In genomic region chr4:108763226-108763593, GRCh38 we compare ENCODE assay signal across 11 cellular contexts. TPM values are rescaled to one million over a fixed set of nuclear protein-coding genes. Genes with fewer than 3 reads are reported as not detected.
DNase-seq lines count a peak whose midpoint lies in the region; ATAC-seq, FAIRE-seq and TF ChIP-seq lines count a peak whose summit lies in the region.
"Had no signal": no experiment of that assay in that cellular context is flagged by ENCODE, and none has a peak within 500 bp of the region (broad histone marks: within the 10 kb centered on the region; RNA-seq: fewer than 3 reads in every experiment).

No MANE protein-coding gene starts in this region.

- H4K5ac ChIP-seq in IMR-90 (ENCODE audit: low read depth, low read length) = no peak overlapping the region

- no peaks in the 10 kb centered on the region for H3K79me1 ChIP-seq in IMR-90 (ENCODE audit: low read depth in 1 of 2, low read length in 2 of 2)

- dilution Hi-C loops in IMR-90 (cut with HindIII; ENCODE audit: low sequenced_read_pairs, unreplicated experiment) = no loop called here

- no peak; the same call in 1 of the 2 replicates for ATAC-seq in IMR-90 (ENCODE audit: low read depth)
- no peak for ATAC-seq in stimulated activated memory B cell treated with anti-CD40 and anti-IgM and Interleukin-4, amounts not matched to agents 10 μg/mL and 1 μg/mL and 100 μg/mL, for 72 hours
- no peak for ATAC-seq in GM21423 (IDR thresholded peaks at IDR 0.05; ENCODE audit: unreplicated experiment)

- no peaks in the 10 kb centered on the region for H3K4me1 ChIP-seq in IMR-90 (ENCODE audit: control insufficient read depth, insufficient read depth, low read length)
- no peaks in the 10 kb centered on the region for H3K4me1 ChIP-seq in kidney (ENCODE audit: control insufficient read depth in 1 of 2, insufficient read depth in 1 of 2, low read depth in 1 of 2, low read length in 2 of 2)

- POLR2A ChIA-PET in IMR-90 (lab: Charles Lee; ENCODE audit: unreplicated experiment) = no interaction called here

- no peak overlapping the region for H3K4ac ChIP-seq in IMR-90 (ENCODE audit: low read depth, low read length)

- H3K4me1 Mint-ChIP-seq in brain = peaks cover 14% of the 10 kb centered on the region
- peaks cover 13% of the 10 kb centered on the region for H3K4me1 Mint-ChIP-seq in stimulated activated memory B cell treated with anti-CD40 and anti-IgM and Interleukin-4, amounts not matched to agents 10 μg/mL and 1 μg/mL and 100 μg/mL, for 72 hours

- FAIRE-seq in kidney (lab: Jason Lieb, UNC) = no peak
- FAIRE-seq: endometrium, GM19239 had no signal

- H3K9me1 ChIP-seq in IMR-90 (ENCODE audit: insufficient read depth, low read length) = no peaks in the 10 kb centered on the region

- no peak overlapping the region for H2AK5ac ChIP-seq in IMR-90 (ENCODE audit: low read depth, low read length)

- no peak overlapping the region for H3K9ac ChIP-seq in IMR-90 (ENCODE audit: low read depth, low read length)
- no peak overlapping the region for H3K9ac ChIP-seq in kidney (ENCODE audit: low read length in 2 of 2)

- no peak overlapping the region for H2AK9ac ChIP-seq in IMR-90 (replicated peaks; ENCODE audit: low read depth, low read length, poor library complexity)

- H3K9me3 ChIP-seq in IMR-90 (ENCODE audit: control insufficient read depth, insufficient read depth, low read length) (no peaks in the 10 kb centered on the region), kidney (ENCODE audit: control insufficient read depth in 1 of 2, low read length in 2 of 2) (no peaks in the 10 kb centered on the region)

- intact Hi-C loops in IMR-90 (cut with micrococcal nuclease) = no loop called here
- intact Hi-C loops in kidney (cut with DNase I) = no loop called here

- H3K9me3 Mint-ChIP-seq in brain = peaks cover 0 to 5% (median 2%) of the 10 kb centered on the region in 5 experiments
- H3K9me3 Mint-ChIP-seq in stimulated activated memory B cell treated with anti-CD40 and anti-IgM and Interleukin-4, amounts not matched to agents 10 μg/mL and 1 μg/mL and 100 μg/mL, for 72 hours = no peaks in the 10 kb centered on the region

- no peak for TF ChIP-seq CTCF in IMR-90 (conservative IDR thresholded peaks at IDR 0.05; ENCODE audit: low read depth, low read length)
- no peak for TF ChIP-seq CTCF in brain (conservative IDR thresholded peaks at IDR 0.05)
- no peak for TF ChIP-seq CTCF in kidney (IDR thresholded peaks at IDR 0.05; ENCODE audit: borderline replicate concordance, extremely low read depth, insufficient read depth)

- no peak overlapping the region for H3K14ac ChIP-seq in IMR-90 (replicated peaks; ENCODE audit: low read depth, low read length)

- TF ChIP-seq POLR2A in IMR-90 (IDR thresholded peaks at IDR 0.05; ENCODE audit: low read depth, low read length) = no peak

- in situ Hi-C loops in IMR-90 (cut with MboI; ENCODE audit: low sequenced_read_pairs) = no loop called here

- no peak overlapping the region for H3K56ac ChIP-seq in IMR-90 (ENCODE audit: extremely low read depth, insufficient read depth, low read length)

- H4K20me1 ChIP-seq in IMR-90 (ENCODE audit: insufficient read depth, low read length) = no peaks in the 10 kb centered on the region

- peaks cover 21% of the 10 kb centered on the region for H3K27me3 ChIP-seq in IMR-90 (ENCODE audit: control insufficient read depth, insufficient read depth, low read length)

- H2BK120ac ChIP-seq in IMR-90 (ENCODE audit: low read depth, low read length) = no peak overlapping the region

- H2BK20ac ChIP-seq in IMR-90 (ENCODE audit: low read depth, low read length) = no peak overlapping the region

- no peak overlapping the region for H4K91ac ChIP-seq in IMR-90 (ENCODE audit: insufficient read depth, low read depth, low read length)

- H3K4me3 ChIP-seq in IMR-90 (ENCODE audit: insufficient read depth, low read depth, low read length) (peak overlapping the region; percentile 43), kidney (ENCODE audit: low read length in 2 of 2) (peak overlapping the region; percentile 44 to 71)

- no peak overlapping the region for H4K8ac ChIP-seq in IMR-90 (ENCODE audit: low read depth in 2 of 2, low read length in 2 of 2)

- CTCF ChIA-PET in IMR-90 (lab: Yijun Ruan, JAX) = interaction anchor here (0.6 kb wide), 1 partner anchor 14 kb away, joined by 3 read pairs; no protein-coding TSS in a partner anchor

- no peak overlapping the region for H2BK15ac ChIP-seq in IMR-90 (ENCODE audit: low read depth, low read length)

- no peak overlapping the region for H3K18ac ChIP-seq in IMR-90 (ENCODE audit: low read depth, low read length)

- DNase-seq in IMR-90 (no peak), kidney (no peak), UCSD-AML1 (lab: John Stamatoyannopoulos, UW; ENCODE audit: unreplicated experiment) (no peak), CD1c-positive myeloid dendritic cell (ENCODE audit: extremely low spot score) (no peak)
- DNase-seq in stimulated activated CD4-positive, alpha-beta T cell treated with anti-CD3 and anti-CD28 coated beads, Interleukin-4, amount 100 ng/mL, for 4 hours = no peak

- H3K36me3 ChIP-seq in IMR-90 (ENCODE audit: control insufficient read depth, insufficient read depth, low read length) = no peaks in the 10 kb centered on the region
- H3K36me3 ChIP-seq in kidney (ENCODE audit: control insufficient read depth in 1 of 2, insufficient read depth in 2 of 2, low read length in 2 of 2) = no peaks in the 10 kb centered on the region

- no peak overlapping the region for H2BK5ac ChIP-seq in IMR-90 (ENCODE audit: low read depth, low read length, poor library complexity, severe bottlenecking)

- peak overlapping the region; percentile 78 to 88 (median 85) for H3K4me3 Mint-ChIP-seq in brain
- peak overlapping the region; percentile 64 for H3K4me3 Mint-ChIP-seq in stimulated activated memory B cell treated with anti-CD40 and anti-IgM and Interleukin-4, amounts not matched to agents 10 μg/mL and 1 μg/mL and 100 μg/mL, for 72 hours

- no peak overlapping the region for H3K27ac ChIP-seq in IMR-90 (ENCODE audit: insufficient read depth, low read length)
- H3K27ac ChIP-seq in kidney (ENCODE audit: low read depth in 2 of 2, low read length in 2 of 2) = no peak overlapping the region

- H3K23ac ChIP-seq in IMR-90 (ENCODE audit: low read depth, low read length) = no peak overlapping the region

- H3K27ac Mint-ChIP-seq in brain = peak overlapping the region in 3 of 5 experiments; percentile 8 to 22 (median 10)
- no peak overlapping the region for H3K27ac Mint-ChIP-seq in stimulated activated memory B cell treated with anti-CD40 and anti-IgM and Interleukin-4, amounts not matched to agents 10 μg/mL and 1 μg/mL and 100 μg/mL, for 72 hours

- H3K36me3 Mint-ChIP-seq in brain = no peaks in the 10 kb centered on the region
- no peaks in the 10 kb centered on the region for H3K36me3 Mint-ChIP-seq in stimulated activated memory B cell treated with anti-CD40 and anti-IgM and Interleukin-4, amounts not matched to agents 10 μg/mL and 1 μg/mL and 100 μg/mL, for 72 hours

- TF ChIP-seq RAD21 in IMR-90 (IDR thresholded peaks at IDR 0.05; ENCODE audit: low read length) = no peak

- no TSS peak for BruUV-seq in IMR-90 (replicated peaks; lab: Mats Ljungman, UMichigan)

- H2AFZ ChIP-seq in IMR-90 (replicated peaks; ENCODE audit: low read length, poor library complexity) = peak overlapping the region; percentile 79

- H3K4me2 ChIP-seq in IMR-90 (ENCODE audit: low read depth, low read length) = peak overlapping the region; percentile 93; the same call in 1 of the 2 replicates

- WGBS in IMR-90 (ENCODE audit: extremely low coverage in 2 of 2, insufficient read length in 1 of 2), 2 experiments = no CpG with 5 or more reads among the region's 11 CpGs

- H3K27me3 Mint-ChIP-seq in brain = peaks cover 46% of the 10 kb centered on the region
- H3K27me3 Mint-ChIP-seq in stimulated activated memory B cell treated with anti-CD40 and anti-IgM and Interleukin-4, amounts not matched to agents 10 μg/mL and 1 μg/mL and 100 μg/mL, for 72 hours = peaks cover 26% of the 10 kb centered on the region

TF ChIP-seq in IMR-90, 13 proteins besides CTCF, POLR2A, EP300 and RAD21 (continues in another document):
- TF ChIP-seq ELK1 (IDR thresholded peaks at IDR 0.05; ENCODE audit: borderline replicate concordance, low read depth, low read length) (no peak), USF2 (IDR thresholded peaks at IDR 0.05; ENCODE audit: low read depth, low read length) (no peak), CHD1 (IDR thresholded peaks at IDR 0.05; ENCODE audit: low read depth, low read length) (no peak), RCOR1 (IDR thresholded peaks at IDR 0.05; ENCODE audit: insufficient replicate concordance, low read length) (no peak), MAFK (IDR thresholded peaks at IDR 0.05; ENCODE audit: low read depth, low read length) (no peak), SMC3 (IDR thresholded peaks at IDR 0.05; ENCODE audit: low read depth, low read length) (no peak), RFX5 (IDR thresholded peaks at IDR 0.05; ENCODE audit: low read depth, low read length) (no peak), BHLHE40 (IDR thresholded peaks at IDR 0.05; ENCODE audit: low read depth, low read length) (no peak), CEBPB (IDR thresholded peaks at IDR 0.05; ENCODE audit: low read depth, low read length) (no peak), MXI1 (IDR thresholded peaks at IDR 0.05; ENCODE audit: borderline replicate concordance, low read depth, low read length) (no peak), FOS (IDR thresholded peaks at IDR 0.05; ENCODE audit: low read depth, low read length) (no peak)

RNA-seq across cellular contexts. Expression of gene ETNPPL, which starts 0.4 kb away (rescaled TPM):
- total RNA-seq in IMR-90 (2012; rRNA removed) (not detected in 2 replicates), kidney (not detected)
- polyA plus RNA-seq in IMR-90 (2012; rRNA removed) (not detected in 2 replicates), brain (ENCODE audit: insufficient read depth, low read depth, low replicate concordance) (23.0 TPM), kidney (ENCODE audit: insufficient read depth, low read depth, low replicate concordance) (1.7 TPM)
- polyA plus RNA-seq in IMR-90 (2012; cell fraction: cytosol; rRNA removed) = not detected in 2 replicates
- polyA plus RNA-seq in IMR-90 (2012; cell fraction: nucleus; rRNA removed; ENCODE audit: low replicate concordance) = not detected in 2 replicates
- total RNA-seq: NCI-H460 had no signal
